ENCODE assay signal across 2 cellular contexts in genomic region chr5:177444106-177445051, GRCh38.
TF ChIP-seq lines count a peak whose summit lies in the region.

No MANE protein-coding gene starts in this region.

TF ChIP-seq in HCT116, 20 proteins besides CTCF, POLR2A, EP300 and RAD21:
- TF ChIP-seq ZNF274 (IDR thresholded peaks at IDR 0.05; ENCODE audit: low read depth, low read length) (no peak), POLR2AphosphoS5 (IDR thresholded peaks at IDR 0.05; ENCODE audit: low read depth, low read length) (peak; percentile 46; the same call in 1 of the 2 replicates)
TF ChIP-seq in HCT116: peak in this region for 1.

TF ChIP-seq in GM12878, 131 proteins besides CTCF, POLR2A, EP300 and RAD21:
- 0 out of 2 replicates have a peak, but pooled peaks have one; percentile 13 for TF ChIP-seq ATF7 (IDR thresholded peaks at IDR 0.05; ENCODE audit: low read depth)
- 0 out of 2 replicates have a peak, but pooled peaks have one; percentile 16 for TF ChIP-seq CBFB (IDR thresholded peaks at IDR 0.05; ENCODE audit: low read depth)
- TF ChIP-seq CREM (IDR thresholded peaks at IDR 0.05; ENCODE audit: low read depth), result no peak
- no peak for TF ChIP-seq IRF3 (IDR thresholded peaks at IDR 0.05)
- no peak for TF ChIP-seq BCLAF1 (IDR thresholded peaks at IDR 0.05)
- TF ChIP-seq TARDBP (IDR thresholded peaks at IDR 0.05; ENCODE audit: borderline replicate concordance), result no peak
- 0 out of 2 replicates have a peak, but pooled peaks have one; percentile 8 for TF ChIP-seq YY1 (IDR thresholded peaks at IDR 0.05; ENCODE audit: low read depth, low read length)
- no peak for TF ChIP-seq RBBP5 (conservative IDR thresholded peaks at IDR 0.05)
- TF ChIP-seq IRF4 (IDR thresholded peaks at IDR 0.05; ENCODE audit: low read depth, low read length), result 0 out of 2 replicates have a peak, but pooled peaks have one; percentile 4
- TF ChIP-seq TCF12 (IDR thresholded peaks at IDR 0.05; ENCODE audit: low read depth, low read length), result 0 out of 2 replicates have a peak, but pooled peaks have one; percentile 6
- no peak for TF ChIP-seq CREB1 (IDR thresholded peaks at IDR 0.05; ENCODE audit: low read depth)
- no peak; the same call in 1 of the 2 replicates for TF ChIP-seq IKZF1 (conservative IDR thresholded peaks at IDR 0.05)
- peak; percentile 75 for TF ChIP-seq NR2F1 (conservative IDR thresholded peaks at IDR 0.05)
- no peak for TF ChIP-seq HCFC1 (IDR thresholded peaks at IDR 0.05; ENCODE audit: low read length)
- TF ChIP-seq SREBF2 (IDR thresholded peaks at IDR 0.05; ENCODE audit: low read length), result no peak
- peak; percentile 10 for TF ChIP-seq BCL3 (IDR thresholded peaks at IDR 0.05; ENCODE audit: borderline replicate concordance, insufficient read depth, low read depth, low read length, poor library complexity, severe bottlenecking)
- no peak for TF ChIP-seq STAT3 (IDR thresholded peaks at IDR 0.05; ENCODE audit: low read depth, low read length)
- no peak for TF ChIP-seq CEBPZ (IDR thresholded peaks at IDR 0.05; ENCODE audit: low read depth, low read length)
- TF ChIP-seq SKIL (IDR thresholded peaks at IDR 0.05; ENCODE audit: low read depth, poor library complexity, severe bottlenecking), result no peak
- peak; percentile 17; the same call in 1 of the 2 replicates for TF ChIP-seq PAX5 (IDR thresholded peaks at IDR 0.05; ENCODE audit: borderline replicate concordance, low read depth, low read length)
- TF ChIP-seq RFX5 (IDR thresholded peaks at IDR 0.05; ENCODE audit: low read depth, low read length), result no peak
- TF ChIP-seq FOXK2 (IDR thresholded peaks at IDR 0.05), result no peak
- peak; percentile 27; the same call in 1 of the 2 replicates for TF ChIP-seq RUNX3 (IDR thresholded peaks at IDR 0.05; ENCODE audit: low read length)
- TF ChIP-seq POLR2AphosphoS5 (IDR thresholded peaks at IDR 0.05; ENCODE audit: low read length), result peak; percentile 75
- TF ChIP-seq TCF3 (IDR thresholded peaks at IDR 0.05; ENCODE audit: borderline replicate concordance, insufficient read depth, low read depth, low read length), result 0 out of 2 replicates have a peak, but pooled peaks have one; percentile 3
- TF ChIP-seq CBX3 (IDR thresholded peaks at IDR 0.05; ENCODE audit: borderline replicate concordance, low read depth), result no peak
- no peak for TF ChIP-seq TCF7 (IDR thresholded peaks at IDR 0.05; ENCODE audit: borderline replicate concordance)
